In the genomic region with DNA sequence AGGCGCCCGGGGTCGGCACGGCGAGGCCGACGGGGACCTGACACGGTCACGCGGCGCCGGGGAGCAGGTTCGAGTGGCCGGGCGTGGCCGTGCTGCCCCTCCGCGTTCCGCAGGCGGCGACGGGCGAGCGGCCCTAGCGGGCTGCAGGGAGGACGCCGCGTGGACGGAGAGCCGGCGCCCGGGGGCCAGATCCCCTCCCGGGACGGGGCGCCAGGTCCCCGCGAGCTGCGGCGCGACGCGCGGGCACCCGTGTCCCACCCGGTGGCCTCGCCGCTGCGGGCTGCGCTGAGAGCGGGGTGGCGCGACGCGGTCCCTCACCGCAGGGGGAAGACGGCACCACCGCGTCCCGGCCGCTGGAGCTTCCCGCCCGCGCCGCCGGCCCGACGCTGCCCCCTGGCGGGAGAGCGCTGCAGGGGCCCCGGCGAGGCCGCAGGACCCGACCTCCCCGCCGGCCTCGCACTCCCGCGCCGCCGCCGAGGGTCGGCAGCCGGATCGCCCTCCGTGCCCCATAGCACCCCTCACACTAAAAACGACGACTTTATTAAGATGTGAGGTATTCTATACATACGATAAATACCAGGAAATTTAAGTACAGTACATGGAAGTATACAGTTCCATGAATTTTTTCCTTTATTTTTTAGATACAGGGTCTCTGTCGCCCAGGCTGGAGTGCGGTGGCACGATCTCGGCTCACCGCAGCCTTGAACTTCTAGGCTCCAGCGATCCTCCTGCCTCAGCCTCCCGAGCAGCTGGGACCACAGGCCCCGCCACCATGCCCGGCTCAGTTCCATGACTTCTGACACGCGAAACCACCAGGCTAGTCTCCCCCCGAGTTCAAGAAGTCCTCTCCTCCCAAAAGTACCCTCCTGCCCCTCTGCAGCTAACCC, we compare ENCODE assay signal across 1 cellular context.
TF ChIP-seq lines count a peak whose summit lies in the region.

No MANE protein-coding gene starts in this region.

TF ChIP-seq in GM23338, 12 proteins besides CTCF, POLR2A, EP300 and RAD21:
- TF ChIP-seq, protein P1, sequence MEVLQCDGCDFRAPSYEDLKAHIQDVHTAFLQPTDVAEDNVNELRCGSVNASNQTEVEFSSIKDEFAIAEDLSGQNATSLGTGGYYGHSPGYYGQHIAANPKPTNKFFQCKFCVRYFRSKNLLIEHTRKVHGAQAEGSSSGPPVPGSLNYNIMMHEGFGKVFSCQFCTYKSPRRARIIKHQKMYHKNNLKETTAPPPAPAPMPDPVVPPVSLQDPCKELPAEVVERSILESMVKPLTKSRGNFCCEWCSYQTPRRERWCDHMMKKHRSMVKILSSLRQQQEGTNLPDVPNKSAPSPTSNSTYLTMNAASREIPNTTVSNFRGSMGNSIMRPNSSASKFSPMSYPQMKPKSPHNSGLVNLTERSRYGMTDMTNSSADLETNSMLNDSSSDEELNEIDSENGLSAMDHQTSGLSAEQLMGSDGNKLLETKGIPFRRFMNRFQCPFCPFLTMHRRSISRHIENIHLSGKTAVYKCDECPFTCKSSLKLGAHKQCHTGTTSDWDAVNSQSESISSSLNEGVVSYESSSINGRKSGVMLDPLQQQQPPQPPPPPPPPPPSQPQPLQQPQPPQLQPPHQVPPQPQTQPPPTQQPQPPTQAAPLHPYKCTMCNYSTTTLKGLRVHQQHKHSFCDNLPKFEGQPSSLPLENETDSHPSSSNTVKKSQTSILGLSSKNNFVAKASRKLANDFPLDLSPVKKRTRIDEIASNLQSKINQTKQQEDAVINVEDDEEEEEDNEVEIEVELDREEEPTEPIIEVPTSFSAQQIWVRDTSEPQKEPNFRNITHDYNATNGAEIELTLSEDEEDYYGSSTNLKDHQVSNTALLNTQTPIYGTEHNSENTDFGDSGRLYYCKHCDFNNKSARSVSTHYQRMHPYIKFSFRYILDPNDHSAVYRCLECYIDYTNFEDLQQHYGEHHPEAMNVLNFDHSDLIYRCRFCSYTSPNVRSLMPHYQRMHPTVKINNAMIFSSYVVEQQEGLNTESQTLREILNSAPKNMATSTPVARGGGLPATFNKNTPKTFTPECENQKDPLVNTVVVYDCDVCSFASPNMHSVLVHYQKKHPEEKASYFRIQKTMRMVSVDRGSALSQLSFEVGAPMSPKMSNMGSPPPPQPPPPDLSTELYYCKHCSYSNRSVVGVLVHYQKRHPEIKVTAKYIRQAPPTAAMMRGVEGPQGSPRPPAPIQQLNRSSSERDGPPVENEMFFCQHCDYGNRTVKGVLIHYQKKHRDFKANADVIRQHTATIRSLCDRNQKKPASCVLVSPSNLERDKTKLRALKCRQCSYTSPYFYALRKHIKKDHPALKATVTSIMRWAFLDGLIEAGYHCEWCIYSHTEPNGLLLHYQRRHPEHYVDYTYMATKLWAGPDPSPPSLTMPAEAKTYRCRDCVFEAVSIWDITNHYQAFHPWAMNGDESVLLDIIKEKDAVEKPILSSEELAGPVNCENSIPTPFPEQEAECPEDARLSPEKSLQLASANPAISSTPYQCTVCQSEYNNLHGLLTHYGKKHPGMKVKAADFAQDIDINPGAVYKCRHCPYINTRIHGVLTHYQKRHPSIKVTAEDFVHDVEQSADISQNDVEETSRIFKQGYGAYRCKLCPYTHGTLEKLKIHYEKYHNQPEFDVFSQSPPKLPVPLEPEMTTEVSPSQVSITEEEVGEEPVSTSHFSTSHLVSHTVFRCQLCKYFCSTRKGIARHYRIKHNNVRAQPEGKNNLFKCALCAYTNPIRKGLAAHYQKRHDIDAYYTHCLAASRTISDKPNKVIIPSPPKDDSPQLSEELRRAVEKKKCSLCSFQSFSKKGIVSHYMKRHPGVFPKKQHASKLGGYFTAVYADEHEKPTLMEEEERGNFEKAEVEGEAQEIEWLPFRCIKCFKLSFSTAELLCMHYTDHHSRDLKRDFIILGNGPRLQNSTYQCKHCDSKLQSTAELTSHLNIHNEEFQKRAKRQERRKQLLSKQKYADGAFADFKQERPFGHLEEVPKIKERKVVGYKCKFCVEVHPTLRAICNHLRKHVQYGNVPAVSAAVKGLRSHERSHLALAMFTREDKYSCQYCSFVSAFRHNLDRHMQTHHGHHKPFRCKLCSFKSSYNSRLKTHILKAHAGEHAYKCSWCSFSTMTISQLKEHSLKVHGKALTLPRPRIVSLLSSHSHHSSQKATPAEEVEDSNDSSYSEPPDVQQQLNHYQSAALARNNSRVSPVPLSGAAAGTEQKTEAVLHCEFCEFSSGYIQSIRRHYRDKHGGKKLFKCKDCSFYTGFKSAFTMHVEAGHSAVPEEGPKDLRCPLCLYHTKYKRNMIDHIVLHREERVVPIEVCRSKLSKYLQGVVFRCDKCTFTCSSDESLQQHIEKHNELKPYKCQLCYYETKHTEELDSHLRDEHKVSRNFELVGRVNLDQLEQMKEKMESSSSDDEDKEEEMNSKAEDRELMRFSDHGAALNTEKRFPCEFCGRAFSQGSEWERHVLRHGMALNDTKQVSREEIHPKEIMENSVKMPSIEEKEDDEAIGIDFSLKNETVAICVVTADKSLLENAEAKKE (CRISPR knock-in tag; IDR thresholded peaks at IDR 0.05): no peak
- TF ChIP-seq ZNF114 (CRISPR knock-in tag; IDR thresholded peaks at IDR 0.05): no peak
- TF ChIP-seq, protein P2, sequence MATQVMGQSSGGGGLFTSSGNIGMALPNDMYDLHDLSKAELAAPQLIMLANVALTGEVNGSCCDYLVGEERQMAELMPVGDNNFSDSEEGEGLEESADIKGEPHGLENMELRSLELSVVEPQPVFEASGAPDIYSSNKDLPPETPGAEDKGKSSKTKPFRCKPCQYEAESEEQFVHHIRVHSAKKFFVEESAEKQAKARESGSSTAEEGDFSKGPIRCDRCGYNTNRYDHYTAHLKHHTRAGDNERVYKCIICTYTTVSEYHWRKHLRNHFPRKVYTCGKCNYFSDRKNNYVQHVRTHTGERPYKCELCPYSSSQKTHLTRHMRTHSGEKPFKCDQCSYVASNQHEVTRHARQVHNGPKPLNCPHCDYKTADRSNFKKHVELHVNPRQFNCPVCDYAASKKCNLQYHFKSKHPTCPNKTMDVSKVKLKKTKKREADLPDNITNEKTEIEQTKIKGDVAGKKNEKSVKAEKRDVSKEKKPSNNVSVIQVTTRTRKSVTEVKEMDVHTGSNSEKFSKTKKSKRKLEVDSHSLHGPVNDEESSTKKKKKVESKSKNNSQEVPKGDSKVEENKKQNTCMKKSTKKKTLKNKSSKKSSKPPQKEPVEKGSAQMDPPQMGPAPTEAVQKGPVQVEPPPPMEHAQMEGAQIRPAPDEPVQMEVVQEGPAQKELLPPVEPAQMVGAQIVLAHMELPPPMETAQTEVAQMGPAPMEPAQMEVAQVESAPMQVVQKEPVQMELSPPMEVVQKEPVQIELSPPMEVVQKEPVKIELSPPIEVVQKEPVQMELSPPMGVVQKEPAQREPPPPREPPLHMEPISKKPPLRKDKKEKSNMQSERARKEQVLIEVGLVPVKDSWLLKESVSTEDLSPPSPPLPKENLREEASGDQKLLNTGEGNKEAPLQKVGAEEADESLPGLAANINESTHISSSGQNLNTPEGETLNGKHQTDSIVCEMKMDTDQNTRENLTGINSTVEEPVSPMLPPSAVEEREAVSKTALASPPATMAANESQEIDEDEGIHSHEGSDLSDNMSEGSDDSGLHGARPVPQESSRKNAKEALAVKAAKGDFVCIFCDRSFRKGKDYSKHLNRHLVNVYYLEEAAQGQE (IDR thresholded peaks at IDR 0.05; ENCODE audit: unreplicated experiment): no peak
- TF ChIP-seq EZH2phosphoT487 (IDR thresholded peaks at IDR 0.05; ENCODE audit: unreplicated experiment): no peak
- no peak for TF ChIP-seq POLR2AphosphoS5 (IDR thresholded peaks at IDR 0.05; ENCODE audit: low read depth)
- TF ChIP-seq EZH2 (IDR thresholded peaks at IDR 0.05; ENCODE audit: low read depth, unreplicated experiment): no peak
- TF ChIP-seq JUNB (IDR thresholded peaks at IDR 0.05; ENCODE audit: unreplicated experiment): no peak
- TF ChIP-seq, protein P3, sequence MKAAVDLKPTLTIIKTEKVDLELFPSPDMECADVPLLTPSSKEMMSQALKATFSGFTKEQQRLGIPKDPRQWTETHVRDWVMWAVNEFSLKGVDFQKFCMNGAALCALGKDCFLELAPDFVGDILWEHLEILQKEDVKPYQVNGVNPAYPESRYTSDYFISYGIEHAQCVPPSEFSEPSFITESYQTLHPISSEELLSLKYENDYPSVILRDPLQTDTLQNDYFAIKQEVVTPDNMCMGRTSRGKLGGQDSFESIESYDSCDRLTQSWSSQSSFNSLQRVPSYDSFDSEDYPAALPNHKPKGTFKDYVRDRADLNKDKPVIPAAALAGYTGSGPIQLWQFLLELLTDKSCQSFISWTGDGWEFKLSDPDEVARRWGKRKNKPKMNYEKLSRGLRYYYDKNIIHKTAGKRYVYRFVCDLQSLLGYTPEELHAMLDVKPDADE (IDR thresholded peaks at IDR 0.05): no peak
- TF ChIP-seq STAT1 (IDR thresholded peaks at IDR 0.05; ENCODE audit: unreplicated experiment): no peak
- no peak for TF ChIP-seq ZNF331 (CRISPR knock-in tag; IDR thresholded peaks at IDR 0.05; ENCODE audit: low read depth)
- no peak for TF ChIP-seq CREB1 (CRISPR knock-in tag; IDR thresholded peaks at IDR 0.05; ENCODE audit: low read depth)
- TF ChIP-seq NANOG (IDR thresholded peaks at IDR 0.05; ENCODE audit: borderline replicate concordance): no peak
